ENCODE assay signal across 1 cellular context in genomic region chrX:2401590-2402360, GRCh38.
A peak's percentile ranks its signal among the peaks of the same experiment; 100 is the strongest.
TF ChIP-seq lines count a peak whose summit lies in the region.

No MANE protein-coding gene starts in this region.

TF ChIP-seq in HepG2, 621 proteins besides CTCF, POLR2A, EP300 and RAD21 (continued from another document and continues in another):
- peak; percentile 55; the same call in 1 of the 2 replicates for TF ChIP-seq ZNF687 (CRISPR knock-in tag; IDR thresholded peaks at IDR 0.05)
- no peak for TF ChIP-seq SMYD3 (CRISPR knock-in tag; IDR thresholded peaks at IDR 0.05)
- no peak for TF ChIP-seq HIVEP1 (CRISPR knock-in tag; IDR thresholded peaks at IDR 0.05)
- TF ChIP-seq IRF9 (CRISPR knock-in tag; IDR thresholded peaks at IDR 0.05; ENCODE audit: borderline replicate concordance), result no peak
- no peak for TF ChIP-seq ELK4 (CRISPR knock-in tag; IDR thresholded peaks at IDR 0.05; ENCODE audit: borderline replicate concordance)
- no peak for TF ChIP-seq ZNF709 (CRISPR knock-in tag; IDR thresholded peaks at IDR 0.05)
- no peak for TF ChIP-seq HNF1B (CRISPR knock-in tag; IDR thresholded peaks at IDR 0.05)
- no peak for TF ChIP-seq ZNF138 (CRISPR knock-in tag; IDR thresholded peaks at IDR 0.05; ENCODE audit: low read depth)
- no peak for TF ChIP-seq NRL (CRISPR knock-in tag; IDR thresholded peaks at IDR 0.05; ENCODE audit: borderline replicate concordance)
- no peak for TF ChIP-seq ZNF678 (CRISPR knock-in tag; IDR thresholded peaks at IDR 0.05)
- no peak for TF ChIP-seq ZNF589 (CRISPR knock-in tag; conservative IDR thresholded peaks at IDR 0.05)
- no peak for TF ChIP-seq ZNF17 (CRISPR knock-in tag; IDR thresholded peaks at IDR 0.05)
- TF ChIP-seq ZNF614 (CRISPR knock-in tag; IDR thresholded peaks at IDR 0.05; ENCODE audit: borderline replicate concordance), result no peak
- no peak for TF ChIP-seq POLR2AphosphoS5 (IDR thresholded peaks at IDR 0.05; ENCODE audit: low read depth, low read length)
- TF ChIP-seq SOX13 (IDR thresholded peaks at IDR 0.05), result peak; percentile 55; the same call in 1 of the 2 replicates
- TF ChIP-seq SOX13 (CRISPR knock-in tag; conservative IDR thresholded peaks at IDR 0.05 in 1 of 2, IDR thresholded peaks at IDR 0.05 in 1 of 2), result peak in 1 of 2 experiments; percentile 82; a peak in 2 of 4 replicates
- TF ChIP-seq TRAFD1 (CRISPR knock-in tag; IDR thresholded peaks at IDR 0.05; ENCODE audit: borderline replicate concordance), result no peak
- peak; percentile 76; the same call in 1 of the 2 replicates for TF ChIP-seq RELA (CRISPR knock-in tag; IDR thresholded peaks at IDR 0.05)
- no peak for TF ChIP-seq ZNF781 (CRISPR knock-in tag; IDR thresholded peaks at IDR 0.05; ENCODE audit: borderline replicate concordance, not compliant biosample characterization)
- TF ChIP-seq ZNF230 (CRISPR knock-in tag; IDR thresholded peaks at IDR 0.05), result no peak
- no peak for TF ChIP-seq CBFB (CRISPR knock-in tag; IDR thresholded peaks at IDR 0.05)
- TF ChIP-seq DNMT3B (CRISPR knock-in tag; conservative IDR thresholded peaks at IDR 0.05), result no peak
- TF ChIP-seq FOXC1 (CRISPR knock-in tag; IDR thresholded peaks at IDR 0.05; ENCODE audit: borderline replicate concordance), result no peak
- no peak for TF ChIP-seq ZNF44 (CRISPR knock-in tag; IDR thresholded peaks at IDR 0.05)
- TF ChIP-seq ZNF20 (CRISPR knock-in tag; IDR thresholded peaks at IDR 0.05), result no peak
- no peak for TF ChIP-seq SOX6 (IDR thresholded peaks at IDR 0.05)
- TF ChIP-seq SOX6 (CRISPR knock-in tag; IDR thresholded peaks at IDR 0.05), result peak; percentile 72
- no peak for TF ChIP-seq MXD3 (CRISPR knock-in tag; IDR thresholded peaks at IDR 0.05)
- no peak for TF ChIP-seq NFKBIZ (CRISPR knock-in tag; IDR thresholded peaks at IDR 0.05)
- peak; percentile 45; the same call in 1 of the 2 replicates for TF ChIP-seq GATA4 (IDR thresholded peaks at IDR 0.05; ENCODE audit: borderline replicate concordance, low read depth)
- TF ChIP-seq ISL2 (CRISPR knock-in tag; IDR thresholded peaks at IDR 0.05), result peak; percentile 83
- no peak for TF ChIP-seq U2AF1 (optimal IDR thresholded peaks at IDR 0.05; ENCODE audit: low read depth, low read length)
- no peak for TF ChIP-seq KLF13 (CRISPR knock-in tag; IDR thresholded peaks at IDR 0.05)
- no peak for TF ChIP-seq ATF6 (CRISPR knock-in tag; conservative IDR thresholded peaks at IDR 0.05)
- no peak for TF ChIP-seq ZNF362 (CRISPR knock-in tag; IDR thresholded peaks at IDR 0.05; ENCODE audit: borderline replicate concordance)
- TF ChIP-seq ZBTB46 (CRISPR knock-in tag; IDR thresholded peaks at IDR 0.05; ENCODE audit: borderline replicate concordance), result no peak
- TF ChIP-seq THAP11 (CRISPR knock-in tag; IDR thresholded peaks at IDR 0.05), result no peak
- peak in 1 of 2 experiments; percentile 41; a peak in 1 of 4 replicates for TF ChIP-seq ATF4 (CRISPR knock-in tag; IDR thresholded peaks at IDR 0.05)
- peak; percentile 24; the same call in 1 of the 2 replicates for TF ChIP-seq ZNF788 (CRISPR knock-in tag; IDR thresholded peaks at IDR 0.05; ENCODE audit: borderline replicate concordance)
- TF ChIP-seq THYN1 (CRISPR knock-in tag; IDR thresholded peaks at IDR 0.05; ENCODE audit: borderline replicate concordance, low read depth), result no peak
- TF ChIP-seq BORCS8-MEF2B (CRISPR knock-in tag; IDR thresholded peaks at IDR 0.05), result no peak
- peak; percentile 30; the same call in 1 of the 2 replicates for TF ChIP-seq SPEN (CRISPR knock-in tag; IDR thresholded peaks at IDR 0.05; ENCODE audit: low read depth)
- TF ChIP-seq ZNF550 (CRISPR knock-in tag; IDR thresholded peaks at IDR 0.05; ENCODE audit: borderline replicate concordance), result no peak
- no peak for TF ChIP-seq GLMP (CRISPR knock-in tag; IDR thresholded peaks at IDR 0.05; ENCODE audit: borderline replicate concordance)
- TF ChIP-seq DRAP1 (CRISPR knock-in tag; IDR thresholded peaks at IDR 0.05), result 0 out of 2 replicates have a peak, but pooled peaks have one; percentile 28
- TF ChIP-seq KDM2A (CRISPR knock-in tag; IDR thresholded peaks at IDR 0.05; ENCODE audit: borderline replicate concordance, low read depth), result no peak
- no peak for TF ChIP-seq AGO1 (IDR thresholded peaks at IDR 0.05; ENCODE audit: low read depth, low read length, poor library complexity, severe bottlenecking)
- no peak for TF ChIP-seq ZNF12 (CRISPR knock-in tag; IDR thresholded peaks at IDR 0.05)
- TF ChIP-seq ZNF747 (CRISPR knock-in tag; IDR thresholded peaks at IDR 0.05; ENCODE audit: borderline replicate concordance), result 0 out of 2 replicates have a peak, but pooled peaks have one; percentile 51
- TF ChIP-seq ZNF850 (CRISPR knock-in tag; conservative IDR thresholded peaks at IDR 0.05), result no peak
- no peak for TF ChIP-seq SAFB2 (CRISPR knock-in tag; IDR thresholded peaks at IDR 0.05; ENCODE audit: borderline replicate concordance, low read depth)
